Comparison of ENCODE assay signal across 24 cellular contexts in genomic region chr5:59340637-59341036, GRCh38.
"Had no signal": no experiment of that assay in that cellular context is flagged by ENCODE, and none has a peak within 500 bp of the region (broad histone marks: within the 10 kb centered on the region; RNA-seq: fewer than 3 reads in every experiment).

No MANE protein-coding gene starts in this region.

- H3K9me3 ChIP-seq: colonic mucosa, esophagus muscularis mucosa, esophagus squamous epithelium, gastrocnemius medialis, gastroesophageal sphincter, heart left ventricle, heart right ventricle had no signal

- H3K27ac ChIP-seq: colonic mucosa, coronary artery, dorsolateral prefrontal cortex, epithelial cell of prostate, esophagus muscularis mucosa, esophagus squamous epithelium, foreskin keratinocyte, gastroesophageal sphincter, heart left ventricle, heart right ventricle had no signal

- H3K4me1 ChIP-seq: colonic mucosa, esophagus muscularis mucosa, esophagus squamous epithelium, foreskin keratinocyte, gastroesophageal sphincter had no signal

- H3K27me3 Mint-ChIP-seq: dendritic cell treated with granulocyte-macrophage colony-stimulating factor and Interleukin-4, amounts not matched to agents 40 ng/mL and 50 ng/mL, for 4 days had no signal

- H3K36me3 ChIP-seq: colonic mucosa, esophagus muscularis mucosa, esophagus squamous epithelium, gastrocnemius medialis, gastroesophageal sphincter, heart left ventricle, heart right ventricle had no signal

- DNase-seq: colonic mucosa; cortex of kidney; dermis blood vessel endothelial cell; dorsolateral prefrontal cortex; effector CD4-positive, alpha-beta T cell; effector CD8-positive, alpha-beta T cell; effector memory CD4-positive, alpha-beta T cell; effector memory CD8-positive, alpha-beta T cell; endodermal cell; erythroblast; esophagus squamous epithelium; foreskin fibroblast; foreskin keratinocyte; foreskin melanocyte; gastrocnemius medialis; glutamatergic neuron; head of caudate nucleus; heart left ventricle; heart right ventricle had no signal

- H3K4me3 Mint-ChIP-seq: dendritic cell treated with granulocyte-macrophage colony-stimulating factor and Interleukin-4, amounts not matched to agents 40 ng/mL and 50 ng/mL, for 4 days; effector memory CD8-positive, alpha-beta T cell; endodermal cell had no signal

- H3K27me3 ChIP-seq: colonic mucosa, dorsolateral prefrontal cortex, esophagus muscularis mucosa, esophagus squamous epithelium, foreskin keratinocyte, gastrocnemius medialis, gastroesophageal sphincter, heart left ventricle, heart right ventricle had no signal

- H3K4me3 ChIP-seq: colonic mucosa, coronary artery, dorsolateral prefrontal cortex, esophagus muscularis mucosa, esophagus squamous epithelium, gastrocnemius medialis, gastroesophageal sphincter, heart left ventricle, heart right ventricle had no signal

- H3K9me3 Mint-ChIP-seq: dendritic cell treated with granulocyte-macrophage colony-stimulating factor and Interleukin-4, amounts not matched to agents 40 ng/mL and 50 ng/mL, for 4 days; effector memory CD8-positive, alpha-beta T cell; endodermal cell had no signal

- H3K4me1 Mint-ChIP-seq: endodermal cell had no signal

- H3K27ac Mint-ChIP-seq: dendritic cell treated with granulocyte-macrophage colony-stimulating factor and Interleukin-4, amounts not matched to agents 40 ng/mL and 50 ng/mL, for 4 days; effector memory CD8-positive, alpha-beta T cell; endodermal cell had no signal
